2 cellular contexts compared by ENCODE assay signal in the genomic region with DNA sequence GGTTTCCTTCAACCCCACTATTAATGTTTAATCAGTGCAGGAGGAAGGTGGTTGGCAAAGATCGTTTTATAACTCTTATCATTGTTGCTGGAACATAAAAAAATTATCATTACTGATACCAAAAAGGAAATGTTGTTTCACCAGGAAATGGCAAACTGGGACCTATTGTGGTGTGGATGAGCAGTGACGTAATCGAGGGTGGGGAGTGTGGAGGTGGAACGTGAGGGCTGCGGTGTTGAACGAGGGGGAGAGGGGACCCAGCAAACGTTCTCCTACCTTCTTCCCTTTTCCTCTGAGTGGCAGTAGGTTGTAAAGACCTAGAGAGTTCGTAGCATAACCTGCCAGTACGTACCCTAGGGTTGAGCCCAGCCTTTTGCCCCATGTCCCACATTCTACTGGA.
TF ChIP-seq lines count a peak whose summit lies in the region.

No MANE protein-coding gene starts in this region.

TF ChIP-seq in GM23338, 12 proteins besides CTCF, POLR2A, EP300 and RAD21:
- TF ChIP-seq, protein P1, sequence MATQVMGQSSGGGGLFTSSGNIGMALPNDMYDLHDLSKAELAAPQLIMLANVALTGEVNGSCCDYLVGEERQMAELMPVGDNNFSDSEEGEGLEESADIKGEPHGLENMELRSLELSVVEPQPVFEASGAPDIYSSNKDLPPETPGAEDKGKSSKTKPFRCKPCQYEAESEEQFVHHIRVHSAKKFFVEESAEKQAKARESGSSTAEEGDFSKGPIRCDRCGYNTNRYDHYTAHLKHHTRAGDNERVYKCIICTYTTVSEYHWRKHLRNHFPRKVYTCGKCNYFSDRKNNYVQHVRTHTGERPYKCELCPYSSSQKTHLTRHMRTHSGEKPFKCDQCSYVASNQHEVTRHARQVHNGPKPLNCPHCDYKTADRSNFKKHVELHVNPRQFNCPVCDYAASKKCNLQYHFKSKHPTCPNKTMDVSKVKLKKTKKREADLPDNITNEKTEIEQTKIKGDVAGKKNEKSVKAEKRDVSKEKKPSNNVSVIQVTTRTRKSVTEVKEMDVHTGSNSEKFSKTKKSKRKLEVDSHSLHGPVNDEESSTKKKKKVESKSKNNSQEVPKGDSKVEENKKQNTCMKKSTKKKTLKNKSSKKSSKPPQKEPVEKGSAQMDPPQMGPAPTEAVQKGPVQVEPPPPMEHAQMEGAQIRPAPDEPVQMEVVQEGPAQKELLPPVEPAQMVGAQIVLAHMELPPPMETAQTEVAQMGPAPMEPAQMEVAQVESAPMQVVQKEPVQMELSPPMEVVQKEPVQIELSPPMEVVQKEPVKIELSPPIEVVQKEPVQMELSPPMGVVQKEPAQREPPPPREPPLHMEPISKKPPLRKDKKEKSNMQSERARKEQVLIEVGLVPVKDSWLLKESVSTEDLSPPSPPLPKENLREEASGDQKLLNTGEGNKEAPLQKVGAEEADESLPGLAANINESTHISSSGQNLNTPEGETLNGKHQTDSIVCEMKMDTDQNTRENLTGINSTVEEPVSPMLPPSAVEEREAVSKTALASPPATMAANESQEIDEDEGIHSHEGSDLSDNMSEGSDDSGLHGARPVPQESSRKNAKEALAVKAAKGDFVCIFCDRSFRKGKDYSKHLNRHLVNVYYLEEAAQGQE (IDR thresholded peaks at IDR 0.05; ENCODE audit: unreplicated experiment), result no peak
- TF ChIP-seq STAT1 (IDR thresholded peaks at IDR 0.05; ENCODE audit: unreplicated experiment), result no peak
- no peak for TF ChIP-seq NANOG (IDR thresholded peaks at IDR 0.05; ENCODE audit: borderline replicate concordance)
- TF ChIP-seq POLR2AphosphoS5 (IDR thresholded peaks at IDR 0.05; ENCODE audit: low read depth), result no peak

TF ChIP-seq in K562, 482 proteins besides CTCF, POLR2A, EP300 and RAD21:
- TF ChIP-seq CREM (IDR thresholded peaks at IDR 0.05; ENCODE audit: low read depth), result peak; percentile 52; the same call in 1 of the 2 replicates
- TF ChIP-seq ATF7 (IDR thresholded peaks at IDR 0.05), result peak; percentile 64; the same call in 1 of the 2 replicates
- TF ChIP-seq BHLHE40 (IDR thresholded peaks at IDR 0.05; ENCODE audit: low read length), result peak; percentile 52
- no peak for TF ChIP-seq NCOA6 (IDR thresholded peaks at IDR 0.05)
- TF ChIP-seq, protein P2, sequence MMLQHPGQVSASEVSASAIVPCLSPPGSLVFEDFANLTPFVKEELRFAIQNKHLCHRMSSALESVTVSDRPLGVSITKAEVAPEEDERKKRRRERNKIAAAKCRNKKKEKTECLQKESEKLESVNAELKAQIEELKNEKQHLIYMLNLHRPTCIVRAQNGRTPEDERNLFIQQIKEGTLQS (IDR thresholded peaks at IDR 0.05), result peak; percentile 64
- TF ChIP-seq, protein P2 (CRISPR knock-in tag; conservative IDR thresholded peaks at IDR 0.05), result no peak
- no peak for TF ChIP-seq RHOXF2B (CRISPR knock-in tag; conservative IDR thresholded peaks at IDR 0.05)
- 0 out of 2 replicates have a peak, but pooled peaks have one; percentile 10 for TF ChIP-seq EGR1 (conservative IDR thresholded peaks at IDR 0.05)
